In genomic region chr5:401216-402034, GRCh38 we compare ENCODE assay signal across 13 cellular contexts. TPM values are rescaled to one million over a fixed set of nuclear protein-coding genes. Genes with fewer than 3 reads are reported as not detected.
DNase-seq lines count a peak whose midpoint lies in the region; ATAC-seq and TF ChIP-seq lines count a peak whose summit lies in the region.
"Had no signal": no experiment of that assay in that cellular context is flagged by ENCODE, and none has a peak within 500 bp of the region (broad histone marks: within the 10 kb centered on the region; RNA-seq: fewer than 3 reads in every experiment).

No MANE protein-coding gene starts in this region.

- H3K9me3 ChIP-seq in heart right ventricle, result no peaks in the 10 kb centered on the region
- no peaks in the 10 kb centered on the region for H3K9me3 ChIP-seq in mesenchymal stem cell (ENCODE audit: control insufficient read depth, low read length)
- H3K9me3 ChIP-seq: stomach had no signal

- ATAC-seq in Right ventricle myocardium inferior (no peak), heart right ventricle (no peak), activated B cell treated with CpG ODN at 0.5 μM for 24 hours (ENCODE audit: low read depth) (no peak), GM18870 (IDR thresholded peaks at IDR 0.05; ENCODE audit: unreplicated experiment) (no peak)

- H2AFZ ChIP-seq in mesenchymal stem cell (ENCODE audit: low read depth, low read length), result no peak overlapping the region

- H3K4me3 ChIP-seq in heart right ventricle (no peak overlapping the region), mesenchymal stem cell (ENCODE audit: insufficient read depth in 1 of 2, low read depth in 1 of 2, low read length in 2 of 2) (no peak overlapping the region)
- H3K4me3 ChIP-seq: stomach had no signal

- H2BK5ac ChIP-seq in mesenchymal stem cell (ENCODE audit: low read depth, low read length, poor library complexity, severe bottlenecking), result no peak overlapping the region

- H3K4me1 ChIP-seq in heart right ventricle (peaks cover 0 to 18% (median 14%) of the 10 kb centered on the region in 9 donors), mesenchymal stem cell (ENCODE audit: control insufficient read depth, insufficient read depth, low read depth, low read length) (peaks cover 23% of the 10 kb centered on the region)

- DNase-seq in Right ventricle myocardium inferior (ENCODE audit: missing footprints), result peak; percentile 58
- DNase-seq in heart right ventricle, result no peak
- DNase-seq in activated B cell treated with CpG ODN at 0.5 μM for 24 hours, result no peak
- no peak for DNase-seq in mesenchymal stem cell
- peak; percentile 62 for DNase-seq in type B pancreatic cell (ENCODE audit: extremely low spot score, unreplicated experiment)
- DNase-seq in HuH-7.5 (ENCODE audit: low spot score), result no peak
- DNase-seq in NCI-H446 (lab: John Stamatoyannopoulos, UW), result no peak
- DNase-seq: activated gamma-delta T cell; NCI-H1417 treated with DMSO at 0.1 percent for 48 hours; NCI-H526 treated with DMSO at 0.1 percent for 48 hours; stimulated activated CD4-positive, alpha-beta T cell treated with anti-CD3 and anti-CD28 coated beads, Interleukin-4, amount 100 ng/mL, for 1 hour; stomach had no signal

- H3K9me3 Mint-ChIP-seq in activated B cell treated with CpG ODN at 0.5 μM for 24 hours (no peaks in the 10 kb centered on the region), type B pancreatic cell (no peaks in the 10 kb centered on the region)

- H3K18ac ChIP-seq in mesenchymal stem cell (ENCODE audit: low read depth in 1 of 2, low read length in 2 of 2), result peak overlapping the region; percentile 65 to 81

- H3K27ac Mint-ChIP-seq in activated B cell treated with CpG ODN at 0.5 μM for 24 hours (peak overlapping the region; percentile 5), type B pancreatic cell (peak overlapping the region; percentile 46)

- H2AK5ac ChIP-seq in mesenchymal stem cell (ENCODE audit: low read length, severe bottlenecking), result peak overlapping the region; percentile 26

- peak overlapping the region; percentile 97 for H3K9ac ChIP-seq in mesenchymal stem cell (ENCODE audit: low read length)

- peak overlapping the region; percentile 88 to 96 for H2BK12ac ChIP-seq in mesenchymal stem cell (ENCODE audit: low read length in 2 of 2)

- H3K79me1 ChIP-seq in mesenchymal stem cell (replicated peaks; ENCODE audit: low read length, poor library complexity, severe bottlenecking), result no peaks in the 10 kb centered on the region

- peak overlapping the region; percentile 73 for H4K8ac ChIP-seq in mesenchymal stem cell (ENCODE audit: low read length)

- intact Hi-C loops in Right ventricle myocardium inferior (cut with DNase I) (no loop called here), heart right ventricle (cut with DNase I) (loop anchor here in 1 of 10 donors (2.0 kb wide), 1 partner anchor 57 kb away; no protein-coding TSS in a partner anchor), activated B cell treated with CpG ODN at 0.5 μM for 24 hours (cut with micrococcal nuclease) (loop anchor here (2.0 kb wide), 2 partner anchors 27 to 63 kb away; no protein-coding TSS in a partner anchor)

- H3K36me3 ChIP-seq in heart right ventricle, result no peaks in the 10 kb centered on the region
- H3K36me3 ChIP-seq in mesenchymal stem cell (ENCODE audit: control insufficient read depth in 1 of 2, insufficient read depth in 2 of 2, low read depth in 1 of 2, low read length in 2 of 2), result peaks cover 0 to 9% of the 10 kb centered on the region in 2 experiments
- H3K36me3 ChIP-seq: stomach had no signal

- CTCF ChIA-PET in activated B cell treated with CpG ODN at 0.5 μM for 24 hours (lab: Charles Lee), result no interaction called here

- H2BK120ac ChIP-seq in mesenchymal stem cell (ENCODE audit: low read depth, low read length), result peak overlapping the region; percentile 87

- H3K27me3 Mint-ChIP-seq in activated B cell treated with CpG ODN at 0.5 μM for 24 hours, result peaks cover 17% of the 10 kb centered on the region
- H3K27me3 Mint-ChIP-seq in type B pancreatic cell, result no peaks in the 10 kb centered on the region

- H3K27ac ChIP-seq in heart right ventricle, result no peak overlapping the region
- H3K27ac ChIP-seq in mesenchymal stem cell (ENCODE audit: low read length, poor library complexity, severe bottlenecking), result no peak overlapping the region

- H3K4me3 Mint-ChIP-seq in activated B cell treated with CpG ODN at 0.5 μM for 24 hours (peak overlapping the region; percentile 44), type B pancreatic cell (no peak overlapping the region)

- H2BK15ac ChIP-seq in mesenchymal stem cell (ENCODE audit: low read depth, poor library complexity, severe bottlenecking), result peak overlapping the region; percentile 94

- peak overlapping the region; percentile 96 to 97 for H3K4ac ChIP-seq in mesenchymal stem cell (ENCODE audit: low read depth in 1 of 2, low read length in 2 of 2)

- H3K14ac ChIP-seq in mesenchymal stem cell (ENCODE audit: low read length in 2 of 2), result peak overlapping the region in 1 of 2 experiments; percentile 83

- whole genome bisulfite sequencing in heart right ventricle, 2 donors, result 83 to 88% methylated on average over 23 of the region's 23 CpGs
- 96% methylated on average over 20 of the region's 23 CpGs for WGBS in mesenchymal stem cell

- POLR2A ChIA-PET in activated B cell treated with CpG ODN at 0.5 μM for 24 hours (lab: Charles Lee), result interaction anchor here (1.0 to 1.6 kb wide), 2 partner anchors 27 to 33 kb away, joined by 4 to 6 read pairs; no protein-coding TSS in a partner anchor

- no peak overlapping the region for H3K23ac ChIP-seq in mesenchymal stem cell (ENCODE audit: low read length in 2 of 2)

- H3K36me3 Mint-ChIP-seq in activated B cell treated with CpG ODN at 0.5 μM for 24 hours (ENCODE audit: low read depth), result no peaks in the 10 kb centered on the region
- no peaks in the 10 kb centered on the region for H3K36me3 Mint-ChIP-seq in type B pancreatic cell

- H3K4me1 Mint-ChIP-seq in activated B cell treated with CpG ODN at 0.5 μM for 24 hours, result peaks cover 51% of the 10 kb centered on the region
- H3K4me1 Mint-ChIP-seq in type B pancreatic cell (ENCODE audit: unreplicated experiment), result peaks cover 25% of the 10 kb centered on the region

- H4K91ac ChIP-seq in mesenchymal stem cell (ENCODE audit: low read length), result peak overlapping the region; percentile 92

- peaks cover 0 to 30% (median 9%) of the 10 kb centered on the region in 7 donors for H3K27me3 ChIP-seq in heart right ventricle
- no peaks in the 10 kb centered on the region for H3K27me3 ChIP-seq in mesenchymal stem cell (ENCODE audit: control insufficient read depth in 1 of 2, insufficient read depth in 1 of 2, low read length in 2 of 2)

- no peak for TF ChIP-seq CTCF in heart right ventricle (IDR thresholded peaks at IDR 0.05)
- no peak for TF ChIP-seq CTCF in activated B cell treated with CpG ODN at 0.5 μM for 24 hours (IDR thresholded peaks at IDR 0.05)
- no peak for TF ChIP-seq CTCF in type B pancreatic cell (conservative IDR thresholded peaks at IDR 0.05)

- no peak overlapping the region for H3K4me2 ChIP-seq in mesenchymal stem cell (ENCODE audit: low read length, poor library complexity, severe bottlenecking)

RNA-seq across cellular contexts. Expression of gene EXOC3, which starts 41.6 kb away (rescaled TPM):
- total RNA-seq in Right ventricle myocardium inferior, result 47.3 TPM
- total RNA-seq in heart right ventricle, result 10 to 100 TPM; 35.9 to 44.7 (median 41.0) TPM
- polyA plus RNA-seq in heart right ventricle, result 10 to 100 TPM; 29.0 to 29.1 TPM
- total RNA-seq in activated B cell treated with CpG ODN at 0.5 μM for 24 hours, result 75.9 and 79.6 TPM in 2 replicates
- polyA plus RNA-seq in mesenchymal stem cell (2013, experiment 1 of 2), result 24.3 TPM
- 23.1 TPM for polyA plus RNA-seq in mesenchymal stem cell (2013, experiment 2 of 2)
- total RNA-seq in type B pancreatic cell (ENCODE audit: low replicate concordance), result 62.9 and 64.6 TPM in 2 replicates

Comparison
In these comparisons a context has a peak if more than half of its experiments do, and no peak if none do; other contexts are left out.
1. DNase-seq: peak in Right ventricle myocardium inferior (single experiment) and type B pancreatic cell (single experiment); none in heart right ventricle (0 of 2), activated B cell treated with CpG ODN at 0.5 μM for 24 hours (single experiment), mesenchymal stem cell (single experiment), HuH-7.5 (single experiment) and NCI-H446 (0 of 2).